Comparison of ENCODE assay signal across 8 cellular contexts in genomic region chr16:57184890-57185445, GRCh38. TPM values are rescaled to one million over a fixed set of nuclear protein-coding genes. Genes with fewer than 3 reads are reported as not detected.
DNase-seq lines count a peak whose midpoint lies in the region; ATAC-seq and TF ChIP-seq lines count a peak whose summit lies in the region.

No MANE protein-coding gene starts in this region.

- peak overlapping the region; percentile 87 to 95 (median 92) for H3K4me3 ChIP-seq in liver (ENCODE audit: low read depth in 1 of 3, low read length in 3 of 3)
- H3K4me3 ChIP-seq in thyroid gland (replicated peaks in 1 of 3) = peak overlapping the region; percentile 73 to 98 (median 90)

- H3K36me3 ChIP-seq in liver (ENCODE audit: control insufficient read depth in 4 of 4, insufficient read depth in 3 of 4, low read depth in 1 of 4, low read length in 3 of 4) = no peaks in the 10 kb centered on the region
- no peaks in the 10 kb centered on the region for H3K36me3 ChIP-seq in thyroid gland

- H3K4me1 Mint-ChIP-seq in activated naive CD8-positive, alpha-beta T cell treated with anti-CD3 and anti-CD28 coated beads, Interleukin-2, amount 50 U/mL, for 24 hours = peaks cover 44% of the 10 kb centered on the region

- peak overlapping the region; percentile 73 to 83 for H3K9ac ChIP-seq in liver (ENCODE audit: low read depth in 1 of 2, low read length in 2 of 2)

- peak overlapping the region; percentile 95 for H3K4me3 Mint-ChIP-seq in activated naive CD8-positive, alpha-beta T cell treated with anti-CD3 and anti-CD28 coated beads, Interleukin-2, amount 50 U/mL, for 24 hours

- no peak for TF ChIP-seq CTCF in liver (IDR thresholded peaks at IDR 0.05; ENCODE audit: low read depth, low read length, missing input control)
- TF ChIP-seq CTCF in thyroid gland (IDR thresholded peaks at IDR 0.05) = no peak

- WGBS in liver = 30% methylated on average over 15 of the region's 15 CpGs
- WGBS in thyroid gland, 2 donors = 21 to 24% methylated on average over 15 of the region's 15 CpGs

- H3K27me3 Mint-ChIP-seq in activated naive CD8-positive, alpha-beta T cell treated with anti-CD3 and anti-CD28 coated beads, Interleukin-2, amount 50 U/mL, for 24 hours = peaks cover 2% of the 10 kb centered on the region

- no peaks in the 10 kb centered on the region for H3K9me3 Mint-ChIP-seq in activated naive CD8-positive, alpha-beta T cell treated with anti-CD3 and anti-CD28 coated beads, Interleukin-2, amount 50 U/mL, for 24 hours

- peak overlapping the region; percentile 84 for H3K27ac Mint-ChIP-seq in activated naive CD8-positive, alpha-beta T cell treated with anti-CD3 and anti-CD28 coated beads, Interleukin-2, amount 50 U/mL, for 24 hours

- intact Hi-C loops in thyroid gland (cut with DNase I) = loop anchor here (10.0 kb wide), 1 partner anchor 60 kb away; the partner anchor contains the start of gene ARL2BP

- TF ChIP-seq POLR2A in thyroid gland (IDR thresholded peaks at IDR 0.05) = no peak

- H3K27me3 ChIP-seq in liver (ENCODE audit: control insufficient read depth in 4 of 4, insufficient read depth in 4 of 4, low read length in 3 of 4) = no peaks in the 10 kb centered on the region
- H3K27me3 ChIP-seq in thyroid gland = no peaks in the 10 kb centered on the region

- H3K4me1 ChIP-seq in liver (ENCODE audit: control insufficient read depth in 4 of 4, insufficient read depth in 4 of 4, low read length in 3 of 4) = peaks cover 4 to 23% (median 15%) of the 10 kb centered on the region in 4 donors
- H3K4me1 ChIP-seq in thyroid gland = peaks cover 19 to 22% of the 10 kb centered on the region in 2 donors

- DNase-seq in activated CD4-positive, alpha-beta T cell treated with anti-CD3 and anti-CD28 coated beads, Interleukin-2, amount 50 U/mL, for 1 hour = peak; percentile 2
- no peak for DNase-seq in activated CD4-positive, alpha-beta T cell treated with anti-CD3 and anti-CD28 coated beads, Interleukin-2, amount 50 U/mL, for 4 hours
- DNase-seq in activated naive CD8-positive, alpha-beta T cell treated with anti-CD3 and anti-CD28 coated beads, Interleukin-2, amount 50 U/mL, for 24 hours = peak; percentile 3
- DNase-seq in thyroid gland = no peak
- no peak for DNase-seq in NCI-H2029 (lab: John Stamatoyannopoulos, UW)
- no peak for DNase-seq in NCI-H2227 (lab: John Stamatoyannopoulos, UW; ENCODE audit: unreplicated experiment)

- H3K27ac ChIP-seq in liver (ENCODE audit: low read depth in 1 of 2, low read length in 2 of 2) (peak overlapping the region; percentile 90), thyroid gland (peak overlapping the region; percentile 85 to 91 (median 88))

- H3K9me3 ChIP-seq in liver (ENCODE audit: control insufficient read depth in 4 of 4, low read length in 3 of 4) (no peaks in the 10 kb centered on the region), thyroid gland (no peaks in the 10 kb centered on the region)

- TF ChIP-seq RAD21 in liver (IDR thresholded peaks at IDR 0.05) = no peak

- no peak for ATAC-seq in activated naive CD8-positive, alpha-beta T cell treated with anti-CD3 and anti-CD28 coated beads, Interleukin-2, amount 50 U/mL, for 24 hours
- no peak for ATAC-seq in HG03442 (IDR thresholded peaks at IDR 0.05; ENCODE audit: unreplicated experiment)

- peaks cover 15% of the 10 kb centered on the region for H3K36me3 Mint-ChIP-seq in activated naive CD8-positive, alpha-beta T cell treated with anti-CD3 and anti-CD28 coated beads, Interleukin-2, amount 50 U/mL, for 24 hours (ENCODE audit: low read depth)

TF ChIP-seq in liver, 16 proteins besides CTCF, POLR2A, EP300 and RAD21:
- TF ChIP-seq HNF4A (conservative IDR thresholded peaks at IDR 0.05) = no peak
- TF ChIP-seq ATF3 (IDR thresholded peaks at IDR 0.05) = no peak
- no peak for TF ChIP-seq EGR1 (IDR thresholded peaks at IDR 0.05; ENCODE audit: low read depth in 2 of 2)
- TF ChIP-seq TAF1 (conservative IDR thresholded peaks at IDR 0.05) = no peak
- TF ChIP-seq YY1 (IDR thresholded peaks at IDR 0.05) = no peak
- no peak for TF ChIP-seq HNF4G (IDR thresholded peaks at IDR 0.05)
- TF ChIP-seq FOXA2 (IDR thresholded peaks at IDR 0.05) = no peak
- no peak for TF ChIP-seq JUND (IDR thresholded peaks at IDR 0.05)
- TF ChIP-seq ZBTB33 (IDR thresholded peaks at IDR 0.05) = no peak
- no peak for TF ChIP-seq FOXA1 (IDR thresholded peaks at IDR 0.05)
- no peak for TF ChIP-seq GABPA (IDR thresholded peaks at IDR 0.05 in 1 of 2, conservative IDR thresholded peaks at IDR 0.05 in 1 of 2)
- TF ChIP-seq REST (IDR thresholded peaks at IDR 0.05) = no peak
- TF ChIP-seq SP1 (IDR thresholded peaks at IDR 0.05) = no peak
- TF ChIP-seq NR2F2 (IDR thresholded peaks at IDR 0.05) = no peak
- TF ChIP-seq RXRA (IDR thresholded peaks at IDR 0.05) = no peak
- no peak for TF ChIP-seq MAX (IDR thresholded peaks at IDR 0.05)

RNA-seq across cellular contexts. Expression of gene PSME3IP1, which starts 0.9 kb away (rescaled TPM):
- total RNA-seq in liver (10 to 100 TPM; 26.5 to 34.7 TPM), thyroid gland (10 to 100 TPM; 64.7 to 96.3 (median 78.9) TPM)
- 10 to 100 TPM; 25.0 to 25.1 TPM for polyA plus RNA-seq in liver

RNA-seq across cellular contexts. Expression of gene RSPRY1, which starts 1.2 kb away (rescaled TPM):
- 10 to 100 TPM; 21.5 to 27.6 TPM for total RNA-seq in liver
- 10 to 100 TPM; 10.9 to 18.9 TPM for polyA plus RNA-seq in liver
- 10 to 100 TPM; 42.6 to 59.2 (median 53.9) TPM for total RNA-seq in thyroid gland

Comparison
In these comparisons a context has a peak if more than half of its experiments do, and no peak if none do; other contexts are left out.
1. DNase-seq: peak in activated CD4-positive, alpha-beta T cell treated with anti-CD3 and anti-CD28 coated beads, Interleukin-2, amount 50 U/mL, for 1 hour (single experiment) and activated naive CD8-positive, alpha-beta T cell treated with anti-CD3 and anti-CD28 coated beads, Interleukin-2, amount 50 U/mL, for 24 hours (single experiment); none in activated CD4-positive, alpha-beta T cell treated with anti-CD3 and anti-CD28 coated beads, Interleukin-2, amount 50 U/mL, for 4 hours (0 of 2), thyroid gland (0 of 2), NCI-H2029 (single experiment) and NCI-H2227 (single experiment).